8 cellular contexts compared by ENCODE assay signal in genomic region chr2:46915811-46916630, GRCh38. TPM values are rescaled to one million over a fixed set of nuclear protein-coding genes. Genes with fewer than 3 reads are reported as not detected.
DNase-seq lines count a peak whose midpoint lies in the region; ATAC-seq and TF ChIP-seq lines count a peak whose summit lies in the region.

No MANE protein-coding gene starts in this region.

- no peaks in the 10 kb centered on the region for H3K36me3 ChIP-seq in neural cell (ENCODE audit: insufficient read depth, low read length)

- H3K9ac ChIP-seq in neural cell (ENCODE audit: low read length), result peak overlapping the region; percentile 94

- H3K4me2 ChIP-seq in neural cell (ENCODE audit: low read length), result peak overlapping the region; percentile 38

- no peak for TF ChIP-seq CTCF in RWPE1 (conservative IDR thresholded peaks at IDR 0.05; ENCODE audit: low read depth)
- no peak for TF ChIP-seq CTCF in fibroblast of villous mesenchyme (IDR thresholded peaks at IDR 0.05; ENCODE audit: insufficient read depth, low read depth, low read length)
- no peak for TF ChIP-seq CTCF in neural cell (IDR thresholded peaks at IDR 0.05; ENCODE audit: poor library complexity, severe bottlenecking)

- peak overlapping the region; percentile 83 to 90 for H3K27ac Mint-ChIP-seq in stimulated activated naive CD8-positive, alpha-beta T cell treated with anti-CD3 and anti-CD28 coated beads, Interleukin-15, amount 100 ng/mL, for 72 hours

- peak; percentile 90 for ATAC-seq in stimulated activated naive CD8-positive, alpha-beta T cell treated with anti-CD3 and anti-CD28 coated beads, Interleukin-15, amount 100 ng/mL, for 72 hours

- H3K27ac ChIP-seq in RWPE1, result peak overlapping the region; percentile 93
- H3K27ac ChIP-seq in neural cell (ENCODE audit: low read length), result peak overlapping the region; percentile 81

- H3K9me2 ChIP-seq in neural cell (ENCODE audit: insufficient read depth, low read length), result no peaks in the 10 kb centered on the region

- no peaks in the 10 kb centered on the region for H3K27me3 Mint-ChIP-seq in stimulated activated naive CD8-positive, alpha-beta T cell treated with anti-CD3 and anti-CD28 coated beads, Interleukin-15, amount 100 ng/mL, for 72 hours

- H2AFZ ChIP-seq in neural cell (ENCODE audit: low read depth, low read length), result peak overlapping the region; percentile 77

- TF ChIP-seq EP300 in neural cell (conservative IDR thresholded peaks at IDR 0.05; ENCODE audit: poor library complexity, severe bottlenecking), result no peak

- DNase-seq in ELR (ENCODE audit: low read depth), result peak; percentile 96
- DNase-seq in H4 (ENCODE audit: low spot score), result peak; percentile 92
- DNase-seq in LHCN-M2 (ENCODE audit: low read depth), result peak; percentile 83
- peak; percentile 95 for DNase-seq in RWPE1 (ENCODE audit: low spot score)
- peak; percentile 92 for DNase-seq in activated effector memory CD4-positive, alpha-beta T cell treated with anti-CD3 and anti-CD28 coated beads, Interleukin-2, amount 50 U/mL, for 16 hours
- peak; percentile 90 for DNase-seq in fibroblast of villous mesenchyme (ENCODE audit: low read depth)
- DNase-seq in stimulated activated naive CD8-positive, alpha-beta T cell treated with anti-CD3 and anti-CD28 coated beads, Interleukin-15, amount 100 ng/mL, for 72 hours, result peak; percentile 79 to 81

- peaks cover 42% of the 10 kb centered on the region for H3K4me1 Mint-ChIP-seq in stimulated activated naive CD8-positive, alpha-beta T cell treated with anti-CD3 and anti-CD28 coated beads, Interleukin-15, amount 100 ng/mL, for 72 hours

- no peaks in the 10 kb centered on the region for H3K9me3 ChIP-seq in neural cell (ENCODE audit: low read length)

- POLR2A ChIA-PET in RWPE1 (lab: Yijun Ruan, JAX; ENCODE audit: low non-redundant PET), result no interaction called here

- peak overlapping the region; percentile 77 for H3K4me3 ChIP-seq in fibroblast of villous mesenchyme (ENCODE audit: low read depth, low read length)
- peak overlapping the region; percentile 100 for H3K4me3 ChIP-seq in neural cell (ENCODE audit: low read length)

- no peak for TF ChIP-seq RAD21 in neural cell (conservative IDR thresholded peaks at IDR 0.05)

- H3F3A ChIP-seq in neural cell (ENCODE audit: insufficient read depth, low read length, poor library complexity, severe bottlenecking), result no peaks in the 10 kb centered on the region

- no peaks in the 10 kb centered on the region for H3K27me3 ChIP-seq in neural cell (ENCODE audit: insufficient read depth, low read depth, low read length)

- peaks cover 31% of the 10 kb centered on the region for H3K79me2 ChIP-seq in neural cell (replicated peaks; ENCODE audit: insufficient read depth, low read length)

- no peaks in the 10 kb centered on the region for H3K9me3 Mint-ChIP-seq in stimulated activated naive CD8-positive, alpha-beta T cell treated with anti-CD3 and anti-CD28 coated beads, Interleukin-15, amount 100 ng/mL, for 72 hours

- H3K4me3 Mint-ChIP-seq in stimulated activated naive CD8-positive, alpha-beta T cell treated with anti-CD3 and anti-CD28 coated beads, Interleukin-15, amount 100 ng/mL, for 72 hours, result peak overlapping the region; percentile 83 to 91

- CTCF ChIA-PET in RWPE1 (lab: Yijun Ruan, JAX), result interaction anchor here (0.7 to 0.9 kb wide), 2 partner anchors 11 to 403 kb away, joined by 4 read pairs; no protein-coding TSS in a partner anchor

- H4K20me1 ChIP-seq in neural cell (ENCODE audit: insufficient read depth), result no peaks in the 10 kb centered on the region

TF ChIP-seq in neural cell, 6 proteins besides CTCF, POLR2A, EP300 and RAD21:
- TF ChIP-seq POLR2AphosphoS5 (IDR thresholded peaks at IDR 0.05), result peak; percentile 58
- TF ChIP-seq MXI1 (conservative IDR thresholded peaks at IDR 0.05; ENCODE audit: poor library complexity, severe bottlenecking), result peak; percentile 99
- no peak for TF ChIP-seq EZH2 (IDR thresholded peaks at IDR 0.05; ENCODE audit: borderline replicate concordance, insufficient read depth, low read length, poor library complexity, severe bottlenecking)
- TF ChIP-seq SMC3 (conservative IDR thresholded peaks at IDR 0.05; ENCODE audit: poor library complexity), result peak; percentile 40
- peak; percentile 39 for TF ChIP-seq REST (IDR thresholded peaks at IDR 0.05; ENCODE audit: borderline replicate concordance)
- TF ChIP-seq TAF1 (IDR thresholded peaks at IDR 0.05; ENCODE audit: low read depth), result peak; percentile 77

RNA-seq across cellular contexts. Expression of gene MCFD2, which starts 0.4 kb away (rescaled TPM):
- total RNA-seq in H4 (2014; rRNA removed; shearing (Covaris generic)), result 112 and 124 TPM in 2 replicates
- total RNA-seq in LHCN-M2 (2014; rRNA removed) (219 and 228 TPM in 2 replicates), fibroblast of villous mesenchyme (107 and 196 TPM in 2 replicates)
- polyA plus RNA-seq in LHCN-M2 (2012), result 85.9 TPM
- 78.8 and 84.0 TPM in 2 replicates for polyA plus RNA-seq in neural cell
- 77.2 and 86.6 TPM in 2 replicates for polyA minus RNA-seq in neural cell

RNA-seq across cellular contexts. Expression of gene TTC7A, which starts 25.0 kb away (rescaled TPM):
- 4.4 and 5.8 TPM in 2 replicates for total RNA-seq in H4 (2014; rRNA removed; shearing (Covaris generic))
- 12.9 and 15.0 TPM in 2 replicates for total RNA-seq in LHCN-M2 (2014; rRNA removed)
- polyA plus RNA-seq in LHCN-M2 (2012), result 12.6 TPM
- 31.6 and 35.0 TPM in 2 replicates for total RNA-seq in fibroblast of villous mesenchyme
- polyA plus RNA-seq in neural cell, result 12.0 and 17.0 TPM in 2 replicates
- polyA minus RNA-seq in neural cell, result 12.2 and 16.8 TPM in 2 replicates

Comparison
In these comparisons a context has a peak if more than half of its experiments do, and no peak if none do; other contexts are left out.
1. Peak in every context shown above with its lines: DNase-seq, ATAC-seq, H3K4me3 ChIP-seq and H3K27ac ChIP-seq.